In genomic region chr15:65819563-65819960, GRCh38 we compare ENCODE assay signal across 12 cellular contexts. TPM values are rescaled to one million over a fixed set of nuclear protein-coding genes. Genes with fewer than 3 reads are reported as not detected.
A peak's percentile ranks its signal among the peaks of the same experiment; 100 is the strongest.
DNase-seq lines count a peak whose midpoint lies in the region; ATAC-seq lines count a peak whose summit lies in the region.
"Had no signal": no experiment of that assay in that cellular context is flagged by ENCODE, and none has a peak within 500 bp of the region (broad histone marks: within the 10 kb centered on the region; RNA-seq: fewer than 3 reads in every experiment).

No MANE protein-coding gene starts in this region.

- H3K4me3 Mint-ChIP-seq in natural killer cell treated with Interleukin-12 subunit alpha and Interleukin-12 subunit beta and Interleukin-15 and Interleukin-18, amount 100 ng/mL, for 72 hours = peak overlapping the region; percentile 86

- peak; percentile 40 for DNase-seq in ELR (ENCODE audit: low read depth)
- DNase-seq in M059J (ENCODE audit: low read depth) = peak; percentile 32
- DNase-seq in activated naive CD4-positive, alpha-beta T cell treated with anti-CD3 and anti-CD28 coated beads, Interleukin-2, amount 50 U/mL, for 72 hours (ENCODE audit: low spot score in 2 of 2) = no peak
- DNase-seq in natural killer cell treated with Interleukin-12 subunit alpha and Interleukin-12 subunit beta and Interleukin-15 and Interleukin-18, amount 100 ng/mL, for 72 hours (ENCODE audit: low spot score) = no peak
- no peak for DNase-seq in stimulated activated CD4-positive, alpha-beta T cell treated with anti-CD3 and anti-CD28 coated beads, Interleukin-2, amount 100 ng/mL, for 48 hours
- DNase-seq: activated gamma-delta T cell, DND-41, GOT3, MG63, NCI-H82 had no signal

- H3K36me3 Mint-ChIP-seq in activated naive CD4-positive, alpha-beta T cell treated with anti-CD3 and anti-CD28 coated beads, Interleukin-2, amount 50 U/mL, for 72 hours = no peaks in the 10 kb centered on the region
- peaks cover 4% of the 10 kb centered on the region for H3K36me3 Mint-ChIP-seq in natural killer cell treated with Interleukin-12 subunit alpha and Interleukin-12 subunit beta and Interleukin-15 and Interleukin-18, amount 100 ng/mL, for 72 hours

- H3K27ac Mint-ChIP-seq in activated naive CD4-positive, alpha-beta T cell treated with anti-CD3 and anti-CD28 coated beads, Interleukin-2, amount 50 U/mL, for 72 hours = peak overlapping the region; percentile 86 to 94
- peak overlapping the region; percentile 91 to 100 for H3K27ac Mint-ChIP-seq in natural killer cell treated with Interleukin-12 subunit alpha and Interleukin-12 subunit beta and Interleukin-15 and Interleukin-18, amount 100 ng/mL, for 72 hours

- peaks cover 0 to 5% of the 10 kb centered on the region in 2 donors for H3K9me3 Mint-ChIP-seq in activated naive CD4-positive, alpha-beta T cell treated with anti-CD3 and anti-CD28 coated beads, Interleukin-2, amount 50 U/mL, for 72 hours
- peaks cover 3% of the 10 kb centered on the region for H3K9me3 Mint-ChIP-seq in natural killer cell treated with Interleukin-12 subunit alpha and Interleukin-12 subunit beta and Interleukin-15 and Interleukin-18, amount 100 ng/mL, for 72 hours

- H3K27me3 Mint-ChIP-seq in natural killer cell treated with Interleukin-12 subunit alpha and Interleukin-12 subunit beta and Interleukin-15 and Interleukin-18, amount 100 ng/mL, for 72 hours = no peaks in the 10 kb centered on the region

- ATAC-seq in activated naive CD4-positive, alpha-beta T cell treated with anti-CD3 and anti-CD28 coated beads, Interleukin-2, amount 50 U/mL, for 72 hours = peak; percentile 25 to 30
- ATAC-seq in natural killer cell treated with Interleukin-12 subunit alpha and Interleukin-12 subunit beta and Interleukin-15 and Interleukin-18, amount 100 ng/mL, for 72 hours = peak; percentile 41 to 63
- ATAC-seq in GM18873 (IDR thresholded peaks at IDR 0.05; ENCODE audit: low FRiP score, unreplicated experiment) (no peak), GM18870 (IDR thresholded peaks at IDR 0.05; ENCODE audit: unreplicated experiment) (no peak)

- peaks cover 46 to 53% of the 10 kb centered on the region in 2 donors for H3K4me1 Mint-ChIP-seq in natural killer cell treated with Interleukin-12 subunit alpha and Interleukin-12 subunit beta and Interleukin-15 and Interleukin-18, amount 100 ng/mL, for 72 hours (ENCODE audit: low read depth in 2 of 2)

RNA-seq across cellular contexts. Expression of gene DENND4A, which starts 27.5 kb away (rescaled TPM):
- total RNA-seq in M059J (2014; rRNA removed; shearing (Covaris generic)) = 9.6 and 13.9 TPM in 2 replicates
- 10 to 100 TPM; 26.8 to 49.7 TPM for total RNA-seq in activated naive CD4-positive, alpha-beta T cell treated with anti-CD3 and anti-CD28 coated beads, Interleukin-2, amount 50 U/mL, for 72 hours
- total RNA-seq in natural killer cell treated with Interleukin-12 subunit alpha and Interleukin-12 subunit beta and Interleukin-15 and Interleukin-18, amount 100 ng/mL, for 72 hours = 100 to 1,000 TPM; 114 to 121 TPM

RNA-seq across cellular contexts. Expression of gene RAB11A, which starts 49.7 kb away (rescaled TPM):
- total RNA-seq in M059J (2014; rRNA removed; shearing (Covaris generic)) = 304 and 386 TPM in 2 replicates
- total RNA-seq in activated naive CD4-positive, alpha-beta T cell treated with anti-CD3 and anti-CD28 coated beads, Interleukin-2, amount 50 U/mL, for 72 hours = 100 to 1,000 TPM; 133 to 188 TPM
- total RNA-seq in natural killer cell treated with Interleukin-12 subunit alpha and Interleukin-12 subunit beta and Interleukin-15 and Interleukin-18, amount 100 ng/mL, for 72 hours = 100 to 1,000 TPM; 101 to 164 TPM

Comparison
In these comparisons a context has a peak if more than half of its experiments do, and no peak if none do; other contexts are left out.
1. DNase-seq: peak in ELR (single experiment) and M059J (single experiment); none in activated naive CD4-positive, alpha-beta T cell treated with anti-CD3 and anti-CD28 coated beads, Interleukin-2, amount 50 U/mL, for 72 hours (0 of 2), natural killer cell treated with Interleukin-12 subunit alpha and Interleukin-12 subunit beta and Interleukin-15 and Interleukin-18, amount 100 ng/mL, for 72 hours (single experiment) and stimulated activated CD4-positive, alpha-beta T cell treated with anti-CD3 and anti-CD28 coated beads, Interleukin-2, amount 100 ng/mL, for 48 hours (0 of 2).
2. ATAC-seq: peak in activated naive CD4-positive, alpha-beta T cell treated with anti-CD3 and anti-CD28 coated beads, Interleukin-2, amount 50 U/mL, for 72 hours (2 of 2) and natural killer cell treated with Interleukin-12 subunit alpha and Interleukin-12 subunit beta and Interleukin-15 and Interleukin-18, amount 100 ng/mL, for 72 hours (2 of 2); none in GM18873 (single experiment) and GM18870 (single experiment).